8 cellular contexts compared by ENCODE assay signal in genomic region chr1:230067441-230067870, GRCh38. TPM values are rescaled to one million over a fixed set of nuclear protein-coding genes. Genes with fewer than 3 reads are reported as not detected.
DNase-seq lines count a peak whose midpoint lies in the region; ATAC-seq and TF ChIP-seq lines count a peak whose summit lies in the region.

No MANE protein-coding gene starts in this region.

- peak overlapping the region; percentile 88 for H3K27ac ChIP-seq in VCaP
- peak overlapping the region; percentile 89 to 97 (median 96) for H3K27ac ChIP-seq in esophagus muscularis mucosa (replicated peaks in 1 of 4)

- TF ChIP-seq CTCF in BE2C (IDR thresholded peaks at IDR 0.05; ENCODE audit: low read depth, low read length) (no peak), VCaP (conservative IDR thresholded peaks at IDR 0.05) (no peak), esophagus muscularis mucosa (IDR thresholded peaks at IDR 0.05) (no peak)

- intact Hi-C loops in esophagus muscularis mucosa (cut with DNase I): loop anchor here (5.0 to 10.0 kb wide), 4 partner anchors 40 to 403 kb away; no protein-coding TSS in a partner anchor

- H3K27me3 Mint-ChIP-seq in naive B cell: no peaks in the 10 kb centered on the region

- WGBS in esophagus muscularis mucosa: 0% methylated on average over 16 of the region's 41 CpGs

- H3K27me3 ChIP-seq in BE2C (no peaks in the 10 kb centered on the region), esophagus muscularis mucosa (no peaks in the 10 kb centered on the region)

- no peak for DNase-seq in BE2C
- DNase-seq in esophagus muscularis mucosa (ENCODE audit: extremely low spot score): no peak
- DNase-seq in naive B cell: no peak
- no peak for DNase-seq in DMS79 treated with DMSO at 0.1 percent for 48 hours (lab: John Stamatoyannopoulos, UW)

- no peaks in the 10 kb centered on the region for H3K36me3 Mint-ChIP-seq in naive B cell

- H3K9me3 Mint-ChIP-seq in naive B cell: peaks cover 0 to 5% (median 0%) of the 10 kb centered on the region in 7 donors

- H3K36me3 ChIP-seq in BE2C (no peaks in the 10 kb centered on the region), esophagus muscularis mucosa (no peaks in the 10 kb centered on the region)

- ATAC-seq in GM18861 (IDR thresholded peaks at IDR 0.05; ENCODE audit: unreplicated experiment): peak; percentile 16
- ATAC-seq in HG03280 (IDR thresholded peaks at IDR 0.05; ENCODE audit: unreplicated experiment): peak; percentile 17
- peak; percentile 3 to 4 for ATAC-seq in naive B cell (ENCODE audit: low read depth in 2 of 2)
- no peak for ATAC-seq in GM19395 (IDR thresholded peaks at IDR 0.05; ENCODE audit: unreplicated experiment)

- H3K4me3 ChIP-seq in BE2C (ENCODE audit: low read depth, low read length) (peak overlapping the region; percentile 94), esophagus muscularis mucosa (peak overlapping the region; percentile 82 to 97 (median 90))

- H3K4me1 ChIP-seq in BE2C: no peaks in the 10 kb centered on the region; the same call in 1 of the 2 replicates
- H3K4me1 ChIP-seq in esophagus muscularis mucosa: peaks cover 17 to 57% (median 49%) of the 10 kb centered on the region in 4 donors

- no peaks in the 10 kb centered on the region for H3K9me3 ChIP-seq in BE2C
- peaks cover 0 to 3% (median 0%) of the 10 kb centered on the region in 4 donors for H3K9me3 ChIP-seq in esophagus muscularis mucosa

- TF ChIP-seq EP300 in esophagus muscularis mucosa (IDR thresholded peaks at IDR 0.05): no peak

- peak overlapping the region in 5 of 6 donors; percentile 76 to 91 (median 87) for H3K27ac Mint-ChIP-seq in naive B cell

- TF ChIP-seq POLR2A in esophagus muscularis mucosa (IDR thresholded peaks at IDR 0.05; ENCODE audit: low read depth): peak; percentile 3

- H3K4me3 Mint-ChIP-seq in naive B cell: peak overlapping the region; percentile 81 to 96 (median 90)

- peaks cover 34 to 56% (median 44%) of the 10 kb centered on the region in 3 donors for H3K4me1 Mint-ChIP-seq in naive B cell

RNA-seq across cellular contexts. Expression of gene GALNT2, which starts 0.4 kb away (rescaled TPM):
- polyA plus RNA-seq in BE2C (2012; ENCODE audit: insufficient read depth, insufficient read length, low read depth): 49.5 TPM
- total RNA-seq in esophagus muscularis mucosa: 100 to 1,000 TPM in 3 of 4 donors, 10 to 100 TPM in 1; 89.6 to 145 (median 129) TPM
- polyA plus RNA-seq in naive B cell (ENCODE audit: low read depth in 6 of 6): 10 to 100 TPM; 15.1 to 22.4 (median 17.5) TPM
